ENCODE assay signal across 14 cellular contexts in the genomic region with DNA sequence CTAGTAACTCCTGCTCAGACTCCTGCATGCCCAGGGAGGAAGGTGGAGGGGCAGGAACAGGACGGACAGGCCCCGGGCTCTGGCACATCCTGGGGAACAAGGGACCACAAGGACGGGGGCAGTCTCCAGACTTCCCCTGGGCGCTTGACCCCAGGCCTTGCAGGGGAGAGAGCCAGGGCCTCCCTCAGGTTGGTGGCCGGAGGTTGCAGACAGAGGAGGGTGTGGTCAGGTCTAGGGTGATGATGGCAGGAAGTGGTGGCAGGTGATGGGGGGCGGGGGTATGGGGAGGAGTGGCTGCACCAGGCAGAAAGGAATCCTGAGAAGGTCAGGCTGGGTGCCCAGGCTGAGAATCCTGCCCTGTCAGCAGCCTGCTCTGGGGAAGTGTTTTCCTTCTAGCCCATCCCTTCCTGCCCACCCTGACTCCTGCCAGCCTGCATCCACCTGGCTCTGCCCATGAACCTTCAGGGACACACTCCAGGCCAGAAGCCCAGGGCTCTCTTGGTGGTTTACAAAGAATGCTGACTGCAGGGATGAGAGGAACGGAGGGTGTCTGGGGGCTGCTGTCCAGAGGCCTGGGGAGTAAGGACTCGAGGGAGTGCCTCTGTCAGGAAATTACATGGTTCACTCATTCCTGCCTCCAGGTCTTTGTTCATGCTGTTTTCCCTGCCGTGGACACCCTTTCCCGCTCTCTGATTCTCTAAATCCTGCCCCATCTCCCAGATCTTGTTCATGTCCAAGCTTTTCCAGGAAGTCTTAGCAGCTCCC. TPM values are rescaled to one million over a fixed set of nuclear protein-coding genes. Genes with fewer than 3 reads are reported as not detected.
DNase-seq lines count a peak whose midpoint lies in the region; ATAC-seq and TF ChIP-seq lines count a peak whose summit lies in the region.
"Had no signal": no experiment of that assay in that cellular context is flagged by ENCODE, and none has a peak within 500 bp of the region (broad histone marks: within the 10 kb centered on the region; RNA-seq: fewer than 3 reads in every experiment).

No MANE protein-coding gene starts in this region.

- no peaks in the 10 kb centered on the region for H3K9me3 Mint-ChIP-seq in stimulated activated effector memory CD8-positive, alpha-beta T cell treated with anti-CD3 and anti-CD28 coated beads, Interleukin-12 subunit alpha, Interleukin-12 subunit beta, amount 100 ng/mL, for 72 hours

- H3F3A ChIP-seq in PC-3 (ENCODE audit: low read length, unreplicated experiment) = peaks cover 4% of the 10 kb centered on the region

- no peaks in the 10 kb centered on the region for H3K27me3 ChIP-seq in PC-3 (ENCODE audit: low read length)
- no peaks in the 10 kb centered on the region for H3K27me3 ChIP-seq in fibroblast of lung (ENCODE audit: control insufficient read depth, insufficient read depth, low read length)
- H3K27me3 ChIP-seq: gastroesophageal sphincter had no signal

- H3K4me1 Mint-ChIP-seq in stimulated activated effector memory CD8-positive, alpha-beta T cell treated with anti-CD3 and anti-CD28 coated beads, Interleukin-12 subunit alpha, Interleukin-12 subunit beta, amount 100 ng/mL, for 72 hours = peaks cover 29% of the 10 kb centered on the region

- ATAC-seq in PC-3 = peak; percentile 74
- ATAC-seq in stimulated activated effector memory CD8-positive, alpha-beta T cell treated with anti-CD3 and anti-CD28 coated beads, Interleukin-12 subunit alpha, Interleukin-12 subunit beta, amount 100 ng/mL, for 72 hours = peak; percentile 56
- no peak for ATAC-seq in HG02588 (IDR thresholded peaks at IDR 0.05; ENCODE audit: unreplicated experiment)
- ATAC-seq: left lobe of liver had no signal

- intact Hi-C loops in PC-3 (cut with micrococcal nuclease) = no loop called here

- peak overlapping the region; percentile 66 for H3K4me2 ChIP-seq in PC-3 (ENCODE audit: low read length)
- no peak overlapping the region for H3K4me2 ChIP-seq in fibroblast of lung (ENCODE audit: extremely low read depth, insufficient read depth, low read length)

- BruUV-seq in PC-3 (replicated peaks; lab: Mats Ljungman, UMichigan) = TSS peak; percentile 35

- H3K36me3 Mint-ChIP-seq in stimulated activated effector memory CD8-positive, alpha-beta T cell treated with anti-CD3 and anti-CD28 coated beads, Interleukin-12 subunit alpha, Interleukin-12 subunit beta, amount 100 ng/mL, for 72 hours = no peaks in the 10 kb centered on the region

- H3K4me3 Mint-ChIP-seq in stimulated activated effector memory CD8-positive, alpha-beta T cell treated with anti-CD3 and anti-CD28 coated beads, Interleukin-12 subunit alpha, Interleukin-12 subunit beta, amount 100 ng/mL, for 72 hours = no peak overlapping the region

- CTCF ChIA-PET in PC-3 (lab: Charles Lee) = interaction anchor here (1.2 kb wide), 1 partner anchor 44 kb away, joined by 4 read pairs; no protein-coding TSS in a partner anchor
- CTCF ChIA-PET in HEK293T (lab: Yijun Ruan, JAX) = interaction anchor here (1.2 to 1.7 kb wide), 2 partner anchors 9 to 15 kb away, joined by 4 to 8 read pairs (median 5); no protein-coding TSS in a partner anchor

- H2AFZ ChIP-seq in PC-3 (ENCODE audit: low read length) (no peak overlapping the region), fibroblast of lung (ENCODE audit: low read length) (no peak overlapping the region)

- TF ChIP-seq CTCF in PC-3 (conservative IDR thresholded peaks at IDR 0.05; ENCODE audit: low read depth, low read length) (no peak), fibroblast of lung (conservative IDR thresholded peaks at IDR 0.05 in 1 of 2, IDR thresholded peaks at IDR 0.05 in 1 of 2; ENCODE audit: low read depth in 1 of 2, low read length in 2 of 2) (no peak)

- H3K36me3 ChIP-seq in PC-3 (ENCODE audit: low read depth, low read length) (peaks cover 38% of the 10 kb centered on the region), fibroblast of lung (ENCODE audit: control insufficient read depth, insufficient read depth, low read length) (peaks cover 18% of the 10 kb centered on the region)

- POLR2A ChIA-PET in PC-3 (lab: Charles Lee; ENCODE audit: unreplicated experiment) (no interaction called here), HEK293T (lab: Yijun Ruan, JAX) (interaction anchor here (0.9 kb wide), 1 partner anchor 9 kb away, joined by 4 read pairs; no protein-coding TSS in a partner anchor)

- DNase-seq in activated gamma-delta T cell treated with Interleukin-2 at 50 U/mL for 16 hours (peak; percentile 39), activated gamma-delta T cell (lab: John Stamatoyannopoulos, UW) (no peak), PC-3 (peak; percentile 90), fibroblast of lung (ENCODE audit: low read depth in 2 of 2) (peak in 1 of 2 donors; percentile 55), NCI-H2107 (lab: John Stamatoyannopoulos, UW) (no peak), HEK293T (ENCODE audit: extremely low spot score) (no peak)
- DNase-seq in stimulated activated effector memory CD8-positive, alpha-beta T cell treated with anti-CD3 and anti-CD28 coated beads, Interleukin-12 subunit alpha, Interleukin-12 subunit beta, amount 100 ng/mL, for 72 hours (ENCODE audit: low spot score in 2 of 2) = no peak
- DNase-seq: activated naive CD4-positive, alpha-beta T cell treated with anti-CD3 and anti-CD28 coated beads, Interleukin-2, amount 50 U/mL, for 16 hours; AML-193; NCI-H1436; OCI-M1 had no signal

- H3K27ac ChIP-seq in PC-3 (ENCODE audit: low read length) = peak overlapping the region; percentile 96
- H3K27ac ChIP-seq in fibroblast of lung (ENCODE audit: insufficient read depth, low read length) = peak overlapping the region; percentile 76

- H3K9me3 ChIP-seq in PC-3 (ENCODE audit: low read length) (no peaks in the 10 kb centered on the region), fibroblast of lung (ENCODE audit: control insufficient read depth, insufficient read depth, low read depth, low read length) (no peaks in the 10 kb centered on the region)
- H3K9me3 ChIP-seq: gastroesophageal sphincter had no signal

- H3K27ac Mint-ChIP-seq in stimulated activated effector memory CD8-positive, alpha-beta T cell treated with anti-CD3 and anti-CD28 coated beads, Interleukin-12 subunit alpha, Interleukin-12 subunit beta, amount 100 ng/mL, for 72 hours = peak overlapping the region; percentile 76

- H3K4me1 ChIP-seq in PC-3 (ENCODE audit: insufficient read depth, low read length) (peaks cover 66% of the 10 kb centered on the region), fibroblast of lung (ENCODE audit: control insufficient read depth, extremely low read depth, insufficient read depth, low read length) (peaks cover 24% of the 10 kb centered on the region)

- H3K79me2 ChIP-seq in PC-3 (ENCODE audit: low read length) = peaks cover 70% of the 10 kb centered on the region
- H3K79me2 ChIP-seq in fibroblast of lung (ENCODE audit: control insufficient read depth, insufficient read depth, low read length) = peaks cover 13% of the 10 kb centered on the region

- no peaks in the 10 kb centered on the region for H4K20me1 ChIP-seq in PC-3 (ENCODE audit: low read length)
- H4K20me1 ChIP-seq in fibroblast of lung (ENCODE audit: control insufficient read depth, extremely low read depth, insufficient read depth, low read length) = no peaks in the 10 kb centered on the region

- H3K4me3 ChIP-seq in PC-3 (ENCODE audit: low read length) (no peak overlapping the region), fibroblast of lung (replicated peaks in 1 of 4; ENCODE audit: control extremely low read depth in 1 of 4, insufficient read depth in 1 of 4, low read depth in 3 of 4, low read length in 4 of 4) (no peak overlapping the region)
- H3K4me3 ChIP-seq: gastroesophageal sphincter had no signal

- no peaks in the 10 kb centered on the region for H3K9me2 ChIP-seq in PC-3 (replicated peaks; ENCODE audit: low read length)

- peak overlapping the region; percentile 66 for H3K9ac ChIP-seq in PC-3 (ENCODE audit: low read length)
- no peak overlapping the region for H3K9ac ChIP-seq in fibroblast of lung (ENCODE audit: insufficient read depth, low read length)

TF ChIP-seq in HEK293T, 16 proteins besides CTCF, POLR2A, EP300 and RAD21:
- TF ChIP-seq L3MBTL2 (conservative IDR thresholded peaks at IDR 0.05) = no peak
- no peak for TF ChIP-seq FOXK2 (IDR thresholded peaks at IDR 0.05)
- TF ChIP-seq ZNF384 (IDR thresholded peaks at IDR 0.05) = no peak
- no peak for TF ChIP-seq BHLHE40 (IDR thresholded peaks at IDR 0.05; ENCODE audit: borderline replicate concordance)
- no peak for TF ChIP-seq FOXA1 (IDR thresholded peaks at IDR 0.05)
- no peak for TF ChIP-seq NFRKB (IDR thresholded peaks at IDR 0.05)
- TF ChIP-seq ARNT (IDR thresholded peaks at IDR 0.05) = no peak
- TF ChIP-seq FOXM1 (IDR thresholded peaks at IDR 0.05; ENCODE audit: borderline replicate concordance) = no peak
- no peak for TF ChIP-seq CTBP1 (IDR thresholded peaks at IDR 0.05; ENCODE audit: borderline replicate concordance)

RNA-seq across cellular contexts. Expression of a gene that starts 15.8 kb away (rescaled TPM):
- total RNA-seq in PC-3 (2014; rRNA removed) (224 and 249 TPM in 2 replicates), fibroblast of lung (65.6 and 91.4 TPM in 2 replicates)
- 163 and 188 TPM in 2 replicates for polyA plus RNA-seq in fibroblast of lung
- 252 and 290 TPM in 2 replicates for polyA plus RNA-seq in fibroblast of lung (2012)
- polyA minus RNA-seq in fibroblast of lung (ENCODE audit: low replicate concordance) = 596 and 875 TPM in 2 replicates

RNA-seq across cellular contexts. Expression of a gene that starts 50.0 kb away (rescaled TPM):
- total RNA-seq in PC-3 (2014; rRNA removed) = 10.1 and 12.0 TPM in 2 replicates
- total RNA-seq in fibroblast of lung = 9.2 and 24.8 TPM in 2 replicates
- 8.7 and 9.8 TPM in 2 replicates for polyA plus RNA-seq in fibroblast of lung
- 17.9 and 21.1 TPM in 2 replicates for polyA plus RNA-seq in fibroblast of lung (2012)
- 23.9 and 42.9 TPM in 2 replicates for polyA minus RNA-seq in fibroblast of lung (ENCODE audit: low replicate concordance)

RNA-seq across cellular contexts. Expression of a gene that starts 52.5 kb away (rescaled TPM):
- total RNA-seq in PC-3 (2014; rRNA removed) = 18.7 and 41.0 TPM in 2 replicates
- total RNA-seq in fibroblast of lung = 16.4 and 34.0 TPM in 2 replicates
- polyA plus RNA-seq in fibroblast of lung = 11.1 and 15.5 TPM in 2 replicates
- polyA plus RNA-seq in fibroblast of lung (2012) = 54.7 and 63.1 TPM in 2 replicates
- 101 and 102 TPM in 2 replicates for polyA minus RNA-seq in fibroblast of lung (ENCODE audit: low replicate concordance)

Comparison
In these comparisons a context has a peak if more than half of its experiments do, and no peak if none do; other contexts are left out.
1. DNase-seq: peak in activated gamma-delta T cell treated with Interleukin-2 at 50 U/mL for 16 hours (single experiment) and PC-3 (single experiment); none in activated gamma-delta T cell (single experiment), stimulated activated effector memory CD8-positive, alpha-beta T cell treated with anti-CD3 and anti-CD28 coated beads, Interleukin-12 subunit alpha, Interleukin-12 subunit beta, amount 100 ng/mL, for 72 hours (0 of 2), NCI-H2107 (single experiment) and HEK293T (single experiment).